In the genomic region with DNA sequence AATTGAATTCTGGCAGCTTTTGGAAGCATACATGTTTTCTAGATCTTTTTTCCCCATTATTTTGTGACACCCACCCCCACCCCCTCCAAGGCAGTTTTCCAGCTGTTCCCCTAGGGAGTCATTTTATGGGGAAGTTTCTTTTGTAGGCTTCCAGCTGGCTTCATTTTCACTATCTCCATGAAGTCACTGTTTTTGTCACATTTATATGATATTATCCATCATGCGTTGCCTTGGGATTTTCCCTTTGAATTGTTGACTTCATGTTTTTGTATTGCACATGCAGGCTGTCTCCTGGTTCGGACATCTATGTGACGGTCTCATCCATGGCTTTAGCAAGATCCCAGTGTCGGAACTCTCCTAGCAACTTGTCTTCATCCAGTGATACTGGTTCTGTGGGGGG, we compare ENCODE assay signal across 17 cellular contexts.
"Had no signal": no experiment of that assay in that cellular context is flagged by ENCODE, and none has a peak within 500 bp of the region (broad histone marks: within the 10 kb centered on the region; RNA-seq: fewer than 3 reads in every experiment).

No MANE protein-coding gene starts in this region.

- H3K27ac ChIP-seq: ascending aorta, gastroesophageal sphincter, heart left ventricle, sigmoid colon, spleen, thoracic aorta, upper lobe of left lung, WERI-Rb-1 had no signal

- H3K9me3 ChIP-seq: ascending aorta, gastroesophageal sphincter, heart left ventricle, sigmoid colon, spleen, thoracic aorta, upper lobe of left lung had no signal

- H3K27me3 ChIP-seq: ascending aorta, gastroesophageal sphincter, heart left ventricle, sigmoid colon, spleen, upper lobe of left lung had no signal

- H3K4me3 ChIP-seq: ascending aorta, gastroesophageal sphincter, heart left ventricle, sigmoid colon, spleen, thoracic aorta, upper lobe of left lung had no signal

- DNase-seq: activated CD4-positive, alpha-beta T cell treated with anti-CD3 and anti-CD28 coated beads, Interleukin-2, amount 10 ng/mL, durations not matched to agents 7 days and 5 days; activated CD4-positive, CD25-positive, alpha-beta regulatory T cell treated with anti-CD3 and anti-CD28 coated beads, Interleukin-2, amount 50 U/mL, for 72 hours; activated gamma-delta T cell; activated T-cell treated with anti-CD3 and anti-CD28 coated beads for 4 hours; effector memory CD4-positive, alpha-beta T cell; heart left ventricle; occipital lobe; sigmoid colon; spleen; stimulated activated CD4-positive, alpha-beta T cell treated with anti-CD3 and anti-CD28 coated beads, Interleukin-4, amount 100 ng/mL, for 1 hour; stimulated activated naive CD4-positive, alpha-beta T cell treated with Interleukin-2 at 50 U/mL for 16 hours; upper lobe of left lung; WERI-Rb-1 had no signal

- ATAC-seq: esophagus mucosa, gastroesophageal sphincter, heart left ventricle had no signal

- H3K36me3 ChIP-seq: heart left ventricle, sigmoid colon, thoracic aorta had no signal
